In the genomic region with DNA sequence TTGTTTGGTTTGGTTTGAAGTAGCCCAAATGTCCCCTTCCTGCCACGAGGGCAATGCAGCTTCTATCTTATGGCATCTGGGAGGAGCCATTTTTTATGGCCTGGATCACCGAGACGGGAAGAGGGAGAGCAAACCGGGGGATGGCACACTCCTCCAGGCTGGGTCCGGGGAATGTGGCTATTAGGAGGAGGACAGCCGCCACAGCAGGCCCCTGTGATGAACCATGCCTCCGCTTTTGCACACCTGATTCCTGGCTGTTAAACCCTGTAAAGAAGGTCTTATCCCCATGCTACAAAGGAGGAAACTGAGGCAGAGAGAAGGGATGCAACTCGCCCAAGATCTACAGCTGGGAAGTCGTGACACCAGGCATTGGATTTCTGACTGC, we compare ENCODE assay signal across 20 cellular contexts.
"Had no signal": no experiment of that assay in that cellular context is flagged by ENCODE, and none has a peak within 500 bp of the region (broad histone marks: within the 10 kb centered on the region; RNA-seq: fewer than 3 reads in every experiment).

No MANE protein-coding gene starts in this region.

- FAIRE-seq: K562, RCC 7860 had no signal

- DNase-seq: activated CD4-positive, alpha-beta T cell treated with anti-CD3 and anti-CD28 coated beads for 1 hour; activated gamma-delta T cell treated with Interleukin-2 at 50 U/mL for 16 hours; activated naive CD4-positive, alpha-beta T cell treated with anti-CD3 and anti-CD28 coated beads, Interleukin-2, amount 10 ng/mL, durations not matched to agents 7 days and 5 days; activated naive CD8-positive, alpha-beta T cell treated with anti-CD3 and anti-CD28 coated beads for 36 hours; activated T-cell treated with anti-CD3 and anti-CD28 coated beads, Interleukin-2, amount 50 U/mL, for 4 hours; brain microvascular endothelial cell; Karpas-422; NCI-H1105 treated with DMSO at 0.1 percent for 48 hours; NCI-H1436 treated with DMSO at 0.1 percent for 48 hours; NCI-H187; NCI-H2081 treated with DMSO at 0.1 percent for 48 hours; NCI-H446; NCI-H524; PC-3; SIG-M5; T-helper 17 cell; T-helper 9 cell had no signal

- H3K27me3 ChIP-seq: brain microvascular endothelial cell had no signal

- H3K36me3 ChIP-seq: brain microvascular endothelial cell had no signal

- H3K36me3 Mint-ChIP-seq: activated naive CD4-positive, alpha-beta T cell treated with anti-CD3 and anti-CD28 coated beads, Interleukin-2, amount 10 ng/mL, durations not matched to agents 7 days and 5 days; activated naive CD8-positive, alpha-beta T cell treated with anti-CD3 and anti-CD28 coated beads for 36 hours had no signal

- H3K4me3 ChIP-seq: K562 had no signal

- H3K27ac Mint-ChIP-seq: activated naive CD4-positive, alpha-beta T cell treated with anti-CD3 and anti-CD28 coated beads, Interleukin-2, amount 10 ng/mL, durations not matched to agents 7 days and 5 days; activated naive CD8-positive, alpha-beta T cell treated with anti-CD3 and anti-CD28 coated beads for 36 hours; T-helper 17 cell; WTC11 had no signal

- H3K9me3 Mint-ChIP-seq: activated naive CD8-positive, alpha-beta T cell treated with anti-CD3 and anti-CD28 coated beads for 36 hours; activated T-cell treated with anti-CD3 and anti-CD28 coated beads, Interleukin-2, amount 50 U/mL, for 4 hours had no signal

- H3K4me3 Mint-ChIP-seq: activated naive CD4-positive, alpha-beta T cell treated with anti-CD3 and anti-CD28 coated beads, Interleukin-2, amount 10 ng/mL, durations not matched to agents 7 days and 5 days; activated naive CD8-positive, alpha-beta T cell treated with anti-CD3 and anti-CD28 coated beads for 36 hours; activated T-cell treated with anti-CD3 and anti-CD28 coated beads, Interleukin-2, amount 50 U/mL, for 4 hours; T-helper 17 cell; WTC11 had no signal

- ATAC-seq: activated T-cell treated with anti-CD3 and anti-CD28 coated beads, Interleukin-2, amount 50 U/mL, for 4 hours; T-helper 17 cell; WTC11 had no signal

- H3K27ac ChIP-seq: brain microvascular endothelial cell had no signal

- H3K4me1 Mint-ChIP-seq: activated naive CD4-positive, alpha-beta T cell treated with anti-CD3 and anti-CD28 coated beads, Interleukin-2, amount 10 ng/mL, durations not matched to agents 7 days and 5 days; WTC11 had no signal
